ENCODE assay signal across 9 cellular contexts in the genomic region with DNA sequence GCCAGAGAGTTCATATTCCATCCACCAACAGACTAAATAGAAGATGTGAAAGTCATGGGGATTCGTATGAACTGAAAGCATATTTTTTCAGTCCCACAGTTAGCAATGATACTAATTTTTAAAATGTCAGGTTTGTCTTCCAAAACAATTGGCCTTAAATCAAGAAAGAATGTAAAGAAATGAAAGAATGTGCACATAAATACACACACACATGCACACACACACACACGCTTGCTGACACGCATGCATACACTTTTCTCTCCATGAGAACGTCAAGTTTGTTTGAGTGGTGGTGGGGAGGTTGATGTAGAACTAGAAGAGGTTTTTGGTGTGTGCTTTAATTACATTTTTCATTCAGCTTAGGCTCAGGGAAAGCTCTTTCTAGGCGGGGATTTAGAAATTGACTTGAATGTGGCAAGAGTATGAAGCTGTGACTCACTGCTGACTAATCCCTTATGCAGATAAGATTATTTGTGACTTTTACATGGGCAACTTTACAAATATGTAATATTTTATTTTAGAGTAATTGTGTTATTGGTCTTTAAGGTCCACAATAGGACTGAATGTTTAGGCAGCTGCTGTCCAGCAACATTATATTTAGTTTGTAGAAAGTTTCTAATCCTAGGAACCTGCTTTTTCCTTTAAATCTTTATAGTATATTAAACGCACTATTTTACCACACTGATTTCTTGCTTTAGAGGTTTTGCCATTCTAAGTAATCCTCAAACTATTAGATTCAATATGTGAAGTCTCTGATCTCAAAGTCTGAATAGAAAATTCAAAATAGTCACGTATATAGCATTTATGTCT. TPM values are rescaled to one million over a fixed set of nuclear protein-coding genes. Genes with fewer than 3 reads are reported as not detected.
DNase-seq lines count a peak whose midpoint lies in the region; TF ChIP-seq lines count a peak whose summit lies in the region.
"Had no signal": no experiment of that assay in that cellular context is flagged by ENCODE, and none has a peak within 500 bp of the region (broad histone marks: within the 10 kb centered on the region; RNA-seq: fewer than 3 reads in every experiment).

No MANE protein-coding gene starts in this region.

- H3K27me3 Mint-ChIP-seq in endothelial cell (ENCODE audit: unreplicated experiment) (peaks cover 5% of the 10 kb centered on the region), osteocyte (ENCODE audit: unreplicated experiment) (no peaks in the 10 kb centered on the region)

- H3K4me1 Mint-ChIP-seq in endothelial cell (ENCODE audit: unreplicated experiment) (peaks cover 68% of the 10 kb centered on the region), osteocyte (ENCODE audit: unreplicated experiment) (peaks cover 39% of the 10 kb centered on the region)
- H3K4me1 Mint-ChIP-seq: central memory CD8-positive, alpha-beta T cell had no signal

- peak overlapping the region; percentile 44 for H3K27ac Mint-ChIP-seq in endothelial cell (ENCODE audit: unreplicated experiment)
- peak overlapping the region; percentile 19 for H3K27ac Mint-ChIP-seq in osteocyte (ENCODE audit: unreplicated experiment)

- peak; percentile 69 for DNase-seq in GM04503 (ENCODE audit: low read depth)
- peak; percentile 88 for DNase-seq in NOMO-1 treated with DMSO at 0.1 percent for 48 hours (lab: John Stamatoyannopoulos, UW; ENCODE audit: unreplicated experiment)
- DNase-seq in endothelial cell (ENCODE audit: low spot score) = no peak
- no peak for DNase-seq in osteocyte (ENCODE audit: extremely low spot score, unreplicated experiment)
- no peak for DNase-seq in anterior cingulate cortex (lab: John Stamatoyannopoulos, UW)
- no peak for DNase-seq in NCI-H2227 (lab: John Stamatoyannopoulos, UW; ENCODE audit: unreplicated experiment)
- DNase-seq in cerebellar cortex (ENCODE audit: low spot score) = no peak
- DNase-seq: NCI-H774 had no signal

- H3K36me3 Mint-ChIP-seq in endothelial cell (ENCODE audit: low read depth, unreplicated experiment) (peaks cover 52% of the 10 kb centered on the region), osteocyte (ENCODE audit: unreplicated experiment) (no peaks in the 10 kb centered on the region)

- TF ChIP-seq CTCF in endothelial cell (IDR thresholded peaks at IDR 0.05; ENCODE audit: unreplicated experiment) (no peak), osteocyte (IDR thresholded peaks at IDR 0.05) (no peak)

- no peaks in the 10 kb centered on the region for H3K9me3 Mint-ChIP-seq in endothelial cell (ENCODE audit: unreplicated experiment)
- no peaks in the 10 kb centered on the region for H3K9me3 Mint-ChIP-seq in osteocyte (ENCODE audit: unreplicated experiment)
- H3K9me3 Mint-ChIP-seq: central memory CD8-positive, alpha-beta T cell had no signal

- peak overlapping the region; percentile 44 for H3K4me3 Mint-ChIP-seq in endothelial cell (ENCODE audit: unreplicated experiment)
- no peak overlapping the region for H3K4me3 Mint-ChIP-seq in osteocyte (ENCODE audit: unreplicated experiment)
- H3K4me3 Mint-ChIP-seq: central memory CD8-positive, alpha-beta T cell had no signal

RNA-seq across cellular contexts. Expression of a gene that starts 18.8 kb away (rescaled TPM):
- total RNA-seq in endothelial cell (ENCODE audit: unreplicated experiment) (759 TPM), osteocyte (3.4 and 3.8 TPM in 2 replicates)

Comparison
In these comparisons a context has a peak if more than half of its experiments do, and no peak if none do; other contexts are left out.
1. DNase-seq: peak in GM04503 (single experiment) and NOMO-1 treated with DMSO at 0.1 percent for 48 hours (single experiment); none in endothelial cell (single experiment), osteocyte (single experiment), anterior cingulate cortex (0 of 58), NCI-H2227 (single experiment) and cerebellar cortex (single experiment).
2. RNA of a gene that starts 18.8 kb away (total RNA-seq): 759 TPM in endothelial cell (single experiment); 3.4 to 3.8 TPM in osteocyte; every median in the first group is over 100 times any median in the second.